ENCODE assay signal across 14 cellular contexts in genomic region chr5:66239034-66239433, GRCh38.
DNase-seq lines count a peak whose midpoint lies in the region; ATAC-seq and TF ChIP-seq lines count a peak whose summit lies in the region.
"Had no signal": no experiment of that assay in that cellular context is flagged by ENCODE, and none has a peak within 500 bp of the region (broad histone marks: within the 10 kb centered on the region; RNA-seq: fewer than 3 reads in every experiment).

No MANE protein-coding gene starts in this region.

- no peak overlapping the region for H3K18ac ChIP-seq in mesenchymal stem cell (ENCODE audit: low read depth in 1 of 2, low read length in 2 of 2)

- H3K9me3 ChIP-seq in cardiac muscle cell (ENCODE audit: low read depth) (no peaks in the 10 kb centered on the region), mesenchymal stem cell (ENCODE audit: control insufficient read depth, low read length) (no peaks in the 10 kb centered on the region)
- H3K9me3 ChIP-seq: BLaER1 treated with 17β-estradiol and CSF1 and Interleukin-3, amounts not matched to agents 10 nM and 100 nM; suprapubic skin had no signal

- no peak overlapping the region for H3K4me3 ChIP-seq in cardiac muscle cell
- H3K4me3 ChIP-seq in NB4 (ENCODE audit: low read depth, low read length): no peak overlapping the region
- no peak overlapping the region for H3K4me3 ChIP-seq in retinal pigment epithelial cell (ENCODE audit: low read length)
- no peak overlapping the region for H3K4me3 ChIP-seq in mesenchymal stem cell (ENCODE audit: insufficient read depth in 1 of 2, low read depth in 1 of 2, low read length in 2 of 2)
- H3K4me3 ChIP-seq: BLaER1 treated with 17β-estradiol and CSF1 and Interleukin-3, amounts not matched to agents 10 nM and 100 nM; suprapubic skin had no signal

- no peak for TF ChIP-seq POLR2A in NB4 (IDR thresholded peaks at IDR 0.05; ENCODE audit: extremely low read depth, insufficient read length)

- no peak overlapping the region for H2BK12ac ChIP-seq in mesenchymal stem cell (ENCODE audit: low read length in 2 of 2)

- H2BK15ac ChIP-seq in mesenchymal stem cell (ENCODE audit: low read depth, poor library complexity, severe bottlenecking): no peak overlapping the region

- H3K9ac ChIP-seq in mesenchymal stem cell (ENCODE audit: low read length): no peak overlapping the region
- H3K9ac ChIP-seq: BLaER1 treated with 17β-estradiol and CSF1 and Interleukin-3, amounts not matched to agents 10 nM and 100 nM had no signal

- no peak overlapping the region for H4K8ac ChIP-seq in mesenchymal stem cell (ENCODE audit: low read length)

- no peak overlapping the region for H3K4me2 ChIP-seq in mesenchymal stem cell (ENCODE audit: low read length, poor library complexity, severe bottlenecking)
- H3K4me2 ChIP-seq: BLaER1 treated with 17β-estradiol and CSF1 and Interleukin-3, amounts not matched to agents 10 nM and 100 nM had no signal

- no peaks in the 10 kb centered on the region for H3K79me1 ChIP-seq in mesenchymal stem cell (replicated peaks; ENCODE audit: low read length, poor library complexity, severe bottlenecking)

- WGBS in mesenchymal stem cell: 63% methylated on average over 1 of the region's 1 CpG

- TF ChIP-seq CTCF in cardiac muscle cell (IDR thresholded peaks at IDR 0.05; ENCODE audit: low read depth, low read length): peak; percentile 18
- peak; percentile 13 for TF ChIP-seq CTCF in NB4 (IDR thresholded peaks at IDR 0.05; ENCODE audit: low read depth, low read length)
- peak; percentile 18 for TF ChIP-seq CTCF in retinal pigment epithelial cell (conservative IDR thresholded peaks at IDR 0.05; ENCODE audit: low read depth, low read length)

- H2AK5ac ChIP-seq in mesenchymal stem cell (ENCODE audit: low read length, severe bottlenecking): no peak overlapping the region

- H4K91ac ChIP-seq in mesenchymal stem cell (ENCODE audit: low read length): no peak overlapping the region

- H3K36me3 ChIP-seq in cardiac muscle cell: no peaks in the 10 kb centered on the region
- no peaks in the 10 kb centered on the region for H3K36me3 ChIP-seq in mesenchymal stem cell (ENCODE audit: control insufficient read depth in 1 of 2, insufficient read depth in 2 of 2, low read depth in 1 of 2, low read length in 2 of 2)
- H3K36me3 ChIP-seq: BLaER1 treated with 17β-estradiol and CSF1 and Interleukin-3, amounts not matched to agents 10 nM and 100 nM; suprapubic skin had no signal

- in situ Hi-C loops in T47D (cut with HindIII; ENCODE audit: low pct_unique_long_range_greater_than_20kb, low sequenced_read_pairs): no loop called here

- intact Hi-C loops in cardiac septum (cut with DNase I): no loop called here

- H3K4me1 ChIP-seq in cardiac muscle cell (ENCODE audit: low read depth): no peaks in the 10 kb centered on the region
- H3K4me1 ChIP-seq in mesenchymal stem cell (ENCODE audit: control insufficient read depth, insufficient read depth, low read depth, low read length): peaks cover 2% of the 10 kb centered on the region
- H3K4me1 ChIP-seq: suprapubic skin had no signal

- no peaks in the 10 kb centered on the region for H3K27me3 ChIP-seq in cardiac muscle cell
- peaks cover 3 to 24% of the 10 kb centered on the region in 2 experiments for H3K27me3 ChIP-seq in mesenchymal stem cell (ENCODE audit: control insufficient read depth in 1 of 2, insufficient read depth in 1 of 2, low read length in 2 of 2)
- H3K27me3 ChIP-seq: BLaER1 treated with 17β-estradiol and CSF1 and Interleukin-3, amounts not matched to agents 10 nM and 100 nM; suprapubic skin had no signal

- H2AFZ ChIP-seq in mesenchymal stem cell (ENCODE audit: low read depth, low read length): no peak overlapping the region

- no peak for ATAC-seq in GM18861 (IDR thresholded peaks at IDR 0.05; ENCODE audit: unreplicated experiment)
- ATAC-seq: activated naive CD4-positive, alpha-beta T cell treated with anti-CD3 and anti-CD28 coated beads, Interleukin-2, amount 50 U/mL, for 72 hours had no signal

- H3K27ac ChIP-seq in cardiac muscle cell (no peak overlapping the region), mesenchymal stem cell (ENCODE audit: low read length, poor library complexity, severe bottlenecking) (no peak overlapping the region)
- H3K27ac ChIP-seq: BLaER1 treated with 17β-estradiol and CSF1 and Interleukin-3, amounts not matched to agents 10 nM and 100 nM; suprapubic skin had no signal

- H3K4ac ChIP-seq in mesenchymal stem cell (ENCODE audit: low read depth in 1 of 2, low read length in 2 of 2): no peak overlapping the region

- no peak overlapping the region for H2BK120ac ChIP-seq in mesenchymal stem cell (ENCODE audit: low read depth, low read length)

- DNase-seq in cardiac muscle cell (ENCODE audit: low read depth in 1 of 2, low spot score in 1 of 2): peak in 1 of 2 donors; percentile 16
- no peak for DNase-seq in cardiac septum (ENCODE audit: low spot score)
- DNase-seq in NB4 (ENCODE audit: low read depth): no peak
- DNase-seq in T47D (ENCODE audit: low read depth in 1 of 2, low spot score in 1 of 2): peak; percentile 30 to 68
- DNase-seq in retinal pigment epithelial cell (ENCODE audit: low read depth): no peak
- DNase-seq in kidney glomerular epithelial cell (lab: John Stamatoyannopoulos, UW): no peak
- DNase-seq in mesenchymal stem cell: no peak
- DNase-seq: activated CD4-positive, alpha-beta T cell treated with anti-CD3 and anti-CD28 coated beads, Interleukin-2, amount 50 U/mL, for 1 hour; effector CD8-positive, alpha-beta T cell; NCI-H1105 had no signal

- H3K14ac ChIP-seq in mesenchymal stem cell (ENCODE audit: low read length in 2 of 2): no peak overlapping the region

- H3K23ac ChIP-seq in mesenchymal stem cell (ENCODE audit: low read length in 2 of 2): no peak overlapping the region

- H2BK5ac ChIP-seq in mesenchymal stem cell (ENCODE audit: low read depth, low read length, poor library complexity, severe bottlenecking): no peak overlapping the region

Comparison
In these comparisons a context has a peak if more than half of its experiments do, and no peak if none do; other contexts are left out.
1. DNase-seq: peak in T47D (2 of 2); none in cardiac septum (single experiment), NB4 (single experiment), retinal pigment epithelial cell (single experiment), kidney glomerular epithelial cell (single experiment) and mesenchymal stem cell (single experiment).
2. Peak in every context shown above with its lines, with median percentiles within 50 percentile points of each other: CTCF ChIP-seq.